In the genomic region with DNA sequence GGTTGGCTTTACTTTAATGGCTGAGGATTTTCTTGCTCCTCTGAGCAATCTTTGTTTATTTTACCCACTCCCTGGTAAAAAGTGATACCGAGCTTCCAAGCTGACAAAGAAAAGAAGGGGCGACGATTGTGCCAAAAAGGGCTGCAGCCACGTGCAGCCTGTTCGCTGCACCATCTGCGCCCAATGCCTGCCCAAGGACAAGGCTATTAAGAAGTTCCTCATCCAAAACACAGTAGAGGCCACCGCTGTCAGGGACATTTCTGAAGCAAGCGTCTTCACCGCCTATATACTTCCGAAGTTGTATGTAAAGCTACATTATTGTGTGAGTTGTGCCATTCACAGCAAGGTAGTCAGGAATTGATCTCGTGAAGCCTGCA, we compare ENCODE assay signal across 12 cellular contexts.
"Had no signal": no experiment of that assay in that cellular context is flagged by ENCODE, and none has a peak within 500 bp of the region (broad histone marks: within the 10 kb centered on the region; RNA-seq: fewer than 3 reads in every experiment).

No MANE protein-coding gene starts in this region.

- H3K4me3 Mint-ChIP-seq: endodermal cell; stimulated activated naive B cell treated with anti-CD40 and anti-IgM and Interleukin-4, amounts not matched to agents 10 μg/mL and 1 μg/mL and 100 μg/mL, for 72 hours; T-helper 1 cell treated with Interleukin-12 subunit alpha and Interleukin-12 subunit beta and Interleukin-4 antibody, amounts not matched to agents 30 μg/mL and 1 μg/mL, for 36 hours had no signal

- H3K27ac ChIP-seq: parathyroid adenoma had no signal

- DNase-seq: activated CD4-positive, alpha-beta T cell treated with anti-CD3 and anti-CD28 coated beads, Interleukin-2, amount 50 U/mL, for 4 hours; activated effector memory CD4-positive, alpha-beta T cell treated with Interleukin-2 at 50 U/mL for 16 hours; activated T-cell treated with anti-CD3 and anti-CD28 coated beads, Interleukin-2, amount 50 U/mL, for 1 hour; amniotic stem cell; endodermal cell; stimulated activated naive B cell treated with anti-CD40 and anti-IgM and Interleukin-4, amounts not matched to agents 10 μg/mL and 1 μg/mL and 100 μg/mL, for 72 hours had no signal

- H3K9me3 Mint-ChIP-seq: activated naive CD4-positive, alpha-beta T cell treated with anti-CD3 and anti-CD28 coated beads, Interleukin-2, amount 50 U/mL, for 72 hours; brain; endodermal cell; neural crest cell; stimulated activated naive B cell treated with anti-CD40 and anti-IgM and Interleukin-4, amounts not matched to agents 10 μg/mL and 1 μg/mL and 100 μg/mL, for 72 hours; T-helper 1 cell treated with Interleukin-12 subunit alpha and Interleukin-12 subunit beta and Interleukin-4 antibody, amounts not matched to agents 30 μg/mL and 1 μg/mL, for 36 hours had no signal

- H3K27me3 Mint-ChIP-seq: stimulated activated naive B cell treated with anti-CD40 and anti-IgM and Interleukin-4, amounts not matched to agents 10 μg/mL and 1 μg/mL and 100 μg/mL, for 72 hours had no signal

- ATAC-seq: activated naive CD4-positive, alpha-beta T cell treated with anti-CD3 and anti-CD28 coated beads, Interleukin-2, amount 50 U/mL, for 72 hours; stimulated activated naive B cell treated with anti-CD40 and anti-IgM and Interleukin-4, amounts not matched to agents 10 μg/mL and 1 μg/mL and 100 μg/mL, for 72 hours had no signal

- H3K4me3 ChIP-seq: skin epidermis had no signal

- H2AFZ ChIP-seq: parathyroid adenoma had no signal

- H3K79me2 ChIP-seq: parathyroid adenoma had no signal

- H3K27ac Mint-ChIP-seq: activated naive CD4-positive, alpha-beta T cell treated with anti-CD3 and anti-CD28 coated beads, Interleukin-2, amount 50 U/mL, for 72 hours; endodermal cell; T-helper 1 cell treated with Interleukin-12 subunit alpha and Interleukin-12 subunit beta and Interleukin-4 antibody, amounts not matched to agents 30 μg/mL and 1 μg/mL, for 36 hours had no signal

- H3K36me3 Mint-ChIP-seq: brain had no signal
